ENCODE assay signal across 16 cellular contexts in genomic region chr6:17035994-17036393, GRCh38.
"Had no signal": no experiment of that assay in that cellular context is flagged by ENCODE, and none has a peak within 500 bp of the region (broad histone marks: within the 10 kb centered on the region; RNA-seq: fewer than 3 reads in every experiment).

No MANE protein-coding gene starts in this region.

- ATAC-seq: foreskin keratinocyte; left cardiac atrium; naive thymus-derived CD8-positive, alpha-beta T cell; stimulated activated effector memory CD8-positive, alpha-beta T cell treated with anti-CD3 and anti-CD28 coated beads, Interleukin-12 subunit alpha, Interleukin-12 subunit beta, amount 100 ng/mL, for 72 hours; stimulated activated naive CD8-positive, alpha-beta T cell treated with anti-CD3 and anti-CD28 coated beads, Interleukin-15, Interleukin-2, amounts not matched to agents 100 U/mL and 50 U/mL, for 24 hours had no signal

- H3K4me1 Mint-ChIP-seq: naive thymus-derived CD8-positive, alpha-beta T cell; neural crest cell; stimulated activated effector memory CD8-positive, alpha-beta T cell treated with anti-CD3 and anti-CD28 coated beads, Interleukin-12 subunit alpha, Interleukin-12 subunit beta, amount 100 ng/mL, for 72 hours had no signal

- H3K27ac Mint-ChIP-seq: dendritic cell treated with granulocyte-macrophage colony-stimulating factor and Interleukin-4, amounts not matched to agents 40 ng/mL and 50 ng/mL, for 4 days; naive thymus-derived CD8-positive, alpha-beta T cell; stimulated activated effector memory CD8-positive, alpha-beta T cell treated with anti-CD3 and anti-CD28 coated beads, Interleukin-12 subunit alpha, Interleukin-12 subunit beta, amount 100 ng/mL, for 72 hours had no signal

- H3K9me3 Mint-ChIP-seq: dendritic cell treated with granulocyte-macrophage colony-stimulating factor and Interleukin-4, amounts not matched to agents 40 ng/mL and 50 ng/mL, for 4 days; stimulated activated effector memory CD8-positive, alpha-beta T cell treated with anti-CD3 and anti-CD28 coated beads, Interleukin-12 subunit alpha, Interleukin-12 subunit beta, amount 100 ng/mL, for 72 hours had no signal

- H3K27me3 ChIP-seq: foreskin keratinocyte, right atrium auricular region, suprapubic skin, thyroid gland, upper lobe of left lung, vagina had no signal

- H3K36me3 ChIP-seq: right atrium auricular region, suprapubic skin, thyroid gland, upper lobe of left lung, vagina had no signal

- H3K4me3 ChIP-seq: right atrium auricular region, suprapubic skin, thyroid gland, upper lobe of left lung, vagina had no signal

- H3K4me3 Mint-ChIP-seq: dendritic cell treated with granulocyte-macrophage colony-stimulating factor and Interleukin-4, amounts not matched to agents 40 ng/mL and 50 ng/mL, for 4 days; naive thymus-derived CD8-positive, alpha-beta T cell; neural crest cell; stimulated activated effector memory CD8-positive, alpha-beta T cell treated with anti-CD3 and anti-CD28 coated beads, Interleukin-12 subunit alpha, Interleukin-12 subunit beta, amount 100 ng/mL, for 72 hours had no signal

- H3K27ac ChIP-seq: foreskin keratinocyte, right atrium auricular region, suprapubic skin, thyroid gland, upper lobe of left lung, vagina had no signal

- DNase-seq: foreskin keratinocyte; kidney; left cardiac atrium; naive thymus-derived CD8-positive, alpha-beta T cell; posterior cingulate gyrus; stimulated activated CD4-positive, alpha-beta T cell treated with anti-CD3 and anti-CD28 coated beads, Interleukin-2, amount 100 ng/mL, for 48 hours; stimulated activated CD8-positive, alpha-beta memory T cell treated with anti-CD3 and anti-CD28 coated beads, Interleukin-4, amount 100 ng/mL, for 48 hours; stimulated activated naive CD8-positive, alpha-beta T cell treated with anti-CD3 and anti-CD28 coated beads, Interleukin-15, Interleukin-2, amounts not matched to agents 100 U/mL and 50 U/mL, for 24 hours; thyroid gland; upper lobe of left lung had no signal

- H3K9me3 ChIP-seq: right atrium auricular region, suprapubic skin, thyroid gland, vagina had no signal

- H3K36me3 Mint-ChIP-seq: naive thymus-derived CD8-positive, alpha-beta T cell; stimulated activated effector memory CD8-positive, alpha-beta T cell treated with anti-CD3 and anti-CD28 coated beads, Interleukin-12 subunit alpha, Interleukin-12 subunit beta, amount 100 ng/mL, for 72 hours had no signal
